ENCODE assay signal across 8 cellular contexts in the genomic region with DNA sequence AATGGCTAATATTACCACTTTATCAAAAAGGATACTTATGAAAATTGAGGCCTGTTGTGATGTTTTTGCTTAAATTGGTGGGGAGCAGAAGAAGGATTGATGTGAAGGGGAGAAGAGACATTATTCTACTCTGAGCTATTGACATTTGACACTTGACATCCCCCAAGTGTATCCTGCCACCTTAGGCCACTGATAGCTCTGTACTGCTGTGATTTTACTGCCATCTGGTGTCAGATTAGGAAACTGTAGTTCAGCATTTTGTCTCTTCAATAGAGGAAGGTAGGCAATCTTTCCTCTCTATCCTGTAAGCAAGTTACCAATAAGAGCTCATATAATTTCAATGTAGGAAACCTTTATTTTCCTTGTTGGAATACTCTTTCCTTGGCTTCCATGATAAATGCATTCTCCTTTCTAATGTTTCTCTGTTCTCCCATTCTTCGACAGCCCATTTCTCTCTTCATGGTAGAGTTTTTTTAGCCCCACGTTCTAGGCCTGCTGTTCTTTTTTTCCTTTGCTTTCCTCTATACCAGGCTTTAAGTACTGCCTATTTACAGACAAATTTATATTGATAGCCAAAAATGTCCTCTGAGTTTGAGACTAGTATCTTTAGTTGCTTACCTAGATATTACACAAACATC. TPM values are rescaled to one million over a fixed set of nuclear protein-coding genes. Genes with fewer than 3 reads are reported as not detected.
DNase-seq lines count a peak whose midpoint lies in the region; ATAC-seq lines count a peak whose summit lies in the region.

No MANE protein-coding gene starts in this region.

- H3K9me3 ChIP-seq in right cardiac atrium (ENCODE audit: control insufficient read depth, low read length), result no peaks in the 10 kb centered on the region

- WGBS in right cardiac atrium, result 89% methylated on average over 2 of the region's 2 CpGs

- no peaks in the 10 kb centered on the region for H3K4me1 Mint-ChIP-seq in activated naive CD8-positive, alpha-beta T cell treated with anti-CD3 and anti-CD28 coated beads, Interleukin-2, amount 50 U/mL, for 24 hours

- H3K27me3 Mint-ChIP-seq in activated naive CD8-positive, alpha-beta T cell treated with anti-CD3 and anti-CD28 coated beads, Interleukin-2, amount 50 U/mL, for 24 hours, result no peaks in the 10 kb centered on the region

- H3K27me3 ChIP-seq in right cardiac atrium (ENCODE audit: control insufficient read depth, insufficient read depth), result no peaks in the 10 kb centered on the region

- H3K4me3 Mint-ChIP-seq in activated naive CD8-positive, alpha-beta T cell treated with anti-CD3 and anti-CD28 coated beads, Interleukin-2, amount 50 U/mL, for 24 hours, result no peak overlapping the region

- no peaks in the 10 kb centered on the region for H3K9me3 Mint-ChIP-seq in activated naive CD8-positive, alpha-beta T cell treated with anti-CD3 and anti-CD28 coated beads, Interleukin-2, amount 50 U/mL, for 24 hours

- no peaks in the 10 kb centered on the region for H3K4me1 ChIP-seq in right cardiac atrium (ENCODE audit: control insufficient read depth, insufficient read depth, low read length)

- peaks cover 8% of the 10 kb centered on the region for H3K36me3 Mint-ChIP-seq in activated naive CD8-positive, alpha-beta T cell treated with anti-CD3 and anti-CD28 coated beads, Interleukin-2, amount 50 U/mL, for 24 hours (ENCODE audit: low read depth)

- no peak overlapping the region for H3K27ac ChIP-seq in right cardiac atrium (ENCODE audit: low read length)

- DNase-seq in NOMO-1 treated with DMSO at 0.1 percent for 48 hours (lab: John Stamatoyannopoulos, UW; ENCODE audit: unreplicated experiment) (peak; percentile 62), NOMO-1 treated with dmso at 0.1 percent for 144 hours (lab: John Stamatoyannopoulos, UW; ENCODE audit: unreplicated experiment) (no peak), NCI-H2227 treated with DMSO at 0.1 percent for 48 hours (lab: John Stamatoyannopoulos, UW) (peak; percentile 21), right cardiac atrium (no peak), smooth muscle cell of the brain vasculature (ENCODE audit: low read depth, low spot score) (peak; percentile 4)
- DNase-seq in activated naive CD8-positive, alpha-beta T cell treated with anti-CD3 and anti-CD28 coated beads, Interleukin-2, amount 50 U/mL, for 24 hours, result peak; percentile 6

- intact Hi-C loops in right cardiac atrium (cut with DNase I), result no loop called here

- no peak overlapping the region for H3K4me3 ChIP-seq in right cardiac atrium (ENCODE audit: low read length)

- no peak overlapping the region for H3K27ac Mint-ChIP-seq in activated naive CD8-positive, alpha-beta T cell treated with anti-CD3 and anti-CD28 coated beads, Interleukin-2, amount 50 U/mL, for 24 hours

- ATAC-seq in GM19463 (IDR thresholded peaks at IDR 0.05; ENCODE audit: unreplicated experiment) (peak; percentile 84), HG03432 (IDR thresholded peaks at IDR 0.05; ENCODE audit: unreplicated experiment) (peak; percentile 84), right cardiac atrium (peak; percentile 78 to 80)
- peak; percentile 96 for ATAC-seq in activated naive CD8-positive, alpha-beta T cell treated with anti-CD3 and anti-CD28 coated beads, Interleukin-2, amount 50 U/mL, for 24 hours

RNA-seq across cellular contexts. Expression of gene PPHLN1, which starts 46.3 kb away (rescaled TPM):
- 10 to 100 TPM; 39.2 to 48.8 (median 43.3) TPM for total RNA-seq in right cardiac atrium
- 42.4 TPM for polyA plus RNA-seq in right cardiac atrium

RNA-seq across cellular contexts. Expression of gene ZCRB1, which starts 46.4 kb away (rescaled TPM):
- 10 to 100 TPM; 52.3 to 59.6 (median 56.9) TPM for total RNA-seq in right cardiac atrium
- polyA plus RNA-seq in right cardiac atrium, result 42.8 TPM

Comparison
In these comparisons a context has a peak if more than half of its experiments do, and no peak if none do; other contexts are left out.
1. DNase-seq: peak in NOMO-1 treated with DMSO at 0.1 percent for 48 hours (single experiment), NCI-H2227 treated with DMSO at 0.1 percent for 48 hours (single experiment), activated naive CD8-positive, alpha-beta T cell treated with anti-CD3 and anti-CD28 coated beads, Interleukin-2, amount 50 U/mL, for 24 hours (single experiment) and smooth muscle cell of the brain vasculature (single experiment); none in NOMO-1 treated with dmso at 0.1 percent for 144 hours (single experiment) and right cardiac atrium (0 of 3).
2. Peak in every context shown above with its lines, with median percentiles within 50 percentile points of each other: ATAC-seq.